8 cellular contexts compared by ENCODE assay signal in the genomic region with DNA sequence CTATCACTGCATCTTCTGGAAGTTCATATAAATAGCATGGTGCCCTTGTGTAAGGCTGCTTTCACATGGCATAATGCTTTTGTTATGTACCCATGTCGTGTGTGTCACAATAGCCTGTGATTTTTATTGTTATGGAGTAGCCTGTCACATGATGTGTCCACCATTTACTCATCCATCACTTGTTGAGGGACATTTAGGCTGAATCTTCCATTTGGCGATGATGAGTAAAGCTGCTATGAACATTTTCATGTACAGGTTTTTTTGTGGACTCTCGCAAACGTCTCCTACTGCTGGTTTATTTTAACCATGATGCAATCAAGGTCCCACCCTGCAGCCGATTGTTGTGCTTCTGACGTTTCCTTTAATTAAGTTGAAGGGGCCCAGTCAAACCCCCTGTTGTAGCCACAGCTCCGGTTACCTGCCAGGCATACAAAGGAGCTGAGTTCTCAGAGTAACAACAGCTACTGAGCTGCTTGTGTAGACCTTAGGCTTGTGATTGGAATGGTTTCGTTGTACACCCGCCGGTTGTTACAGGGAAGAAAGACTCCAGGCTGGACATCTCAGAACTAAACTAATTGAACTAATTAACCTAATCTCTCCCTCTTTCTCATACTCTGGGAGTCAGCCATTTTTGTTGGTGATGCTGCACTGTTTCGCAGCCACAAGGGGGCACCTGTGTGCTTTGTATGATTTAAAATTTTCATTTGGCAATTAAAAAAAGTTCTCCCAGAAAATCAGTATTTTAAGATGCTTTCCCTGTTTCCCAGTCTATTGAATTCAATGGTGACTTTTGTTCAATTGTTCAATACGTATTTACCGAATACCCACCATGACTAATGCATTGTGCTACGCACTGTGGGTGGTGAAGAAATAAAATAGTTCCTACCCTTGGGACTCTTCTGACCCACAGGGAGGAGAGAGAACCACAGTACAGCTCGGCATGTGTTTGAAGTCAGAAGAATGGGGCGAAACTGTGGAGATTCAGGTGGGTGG.
A peak's percentile ranks its signal among the peaks of the same experiment; 100 is the strongest.
DNase-seq lines count a peak whose midpoint lies in the region; ATAC-seq and TF ChIP-seq lines count a peak whose summit lies in the region.

No MANE protein-coding gene starts in this region.

- H3K9me3 Mint-ChIP-seq in CD4-positive, CD25-positive, alpha-beta regulatory T cell = peaks cover 0 to 2% (median 0%) of the 10 kb centered on the region in 7 donors
- no peaks in the 10 kb centered on the region for H3K9me3 Mint-ChIP-seq in HFFc6
- no peaks in the 10 kb centered on the region for H3K9me3 Mint-ChIP-seq in activated naive CD4-positive, alpha-beta T cell treated with anti-CD3 and anti-CD28 coated beads, Interleukin-2, amount 50 U/mL, for 24 hours

- H3K27ac Mint-ChIP-seq in CD4-positive, CD25-positive, alpha-beta regulatory T cell = peak overlapping the region in 1 of 3 donors; percentile 37
- no peak overlapping the region for H3K27ac Mint-ChIP-seq in HFFc6
- H3K27ac Mint-ChIP-seq in activated naive CD4-positive, alpha-beta T cell treated with anti-CD3 and anti-CD28 coated beads, Interleukin-2, amount 50 U/mL, for 24 hours = peak overlapping the region; percentile 37

- no peaks in the 10 kb centered on the region for H3K4me1 ChIP-seq in CD4-positive, CD25-positive, alpha-beta regulatory T cell (ENCODE audit: control insufficient read depth, insufficient read depth, low read length, poor library complexity, severe bottlenecking)
- H3K4me1 ChIP-seq in Panc1 (ENCODE audit: control insufficient read depth, insufficient read depth, low read length) = peaks cover 4% of the 10 kb centered on the region

- in situ Hi-C loops in Panc1 (cut with HindIII; ENCODE audit: low pct_unique_long_range_greater_than_20kb, low sequenced_read_pairs) = no loop called here

- CTCF ChIA-PET in Panc1 (lab: Charles Lee) = interaction anchor here (0.7 kb wide), 2 partner anchors 20 to 323 kb away, joined by 5 read pairs; no protein-coding TSS in a partner anchor

- no peaks in the 10 kb centered on the region for H3K36me3 ChIP-seq in CD4-positive, CD25-positive, alpha-beta regulatory T cell (ENCODE audit: control insufficient read depth, insufficient read depth, low read length)
- no peaks in the 10 kb centered on the region for H3K36me3 ChIP-seq in Panc1 (ENCODE audit: control insufficient read depth, insufficient read depth, low read length)

- H3K9me3 ChIP-seq in CD4-positive, CD25-positive, alpha-beta regulatory T cell (ENCODE audit: control insufficient read depth in 2 of 2, low read length in 2 of 2) = no peaks in the 10 kb centered on the region
- H3K9me3 ChIP-seq in Panc1 (ENCODE audit: control insufficient read depth, insufficient read depth, low read depth, low read length) = no peaks in the 10 kb centered on the region

- H3K4me3 Mint-ChIP-seq in CD4-positive, CD25-positive, alpha-beta regulatory T cell = no peak overlapping the region
- no peak overlapping the region for H3K4me3 Mint-ChIP-seq in HFFc6
- H3K4me3 Mint-ChIP-seq in activated naive CD4-positive, alpha-beta T cell treated with anti-CD3 and anti-CD28 coated beads, Interleukin-2, amount 50 U/mL, for 24 hours = no peak overlapping the region

- H3K27ac ChIP-seq in CD4-positive, CD25-positive, alpha-beta regulatory T cell (ENCODE audit: insufficient read depth, low read length, poor library complexity, severe bottlenecking) = no peak overlapping the region
- peak overlapping the region; percentile 60 for H3K27ac ChIP-seq in Panc1 (ENCODE audit: low read length)

- peaks cover 3% of the 10 kb centered on the region for H3K36me3 Mint-ChIP-seq in CD4-positive, CD25-positive, alpha-beta regulatory T cell
- H3K36me3 Mint-ChIP-seq in HFFc6 (ENCODE audit: low read depth) = no peaks in the 10 kb centered on the region
- no peaks in the 10 kb centered on the region for H3K36me3 Mint-ChIP-seq in activated naive CD4-positive, alpha-beta T cell treated with anti-CD3 and anti-CD28 coated beads, Interleukin-2, amount 50 U/mL, for 24 hours

- intact Hi-C loops in Panc1 (cut with micrococcal nuclease; ENCODE audit: unreplicated experiment) (loop anchor here (2.0 to 5.0 kb wide), 2 partner anchors 284 to 736 kb away; no protein-coding TSS in a partner anchor), left cardiac atrium (cut with DNase I) (loop anchor here (1.0 to 5.0 kb wide), 3 partner anchors 286 to 735 kb away; no protein-coding TSS in a partner anchor)

- peak; percentile 97 for TF ChIP-seq CTCF in HFFc6 (IDR thresholded peaks at IDR 0.05)
- TF ChIP-seq CTCF in Panc1 (IDR thresholded peaks at IDR 0.05) = peak; percentile 90
- TF ChIP-seq CTCF in retinal pigment epithelial cell (conservative IDR thresholded peaks at IDR 0.05; ENCODE audit: low read depth, low read length) = peak; percentile 88

- POLR2A ChIA-PET in Panc1 (lab: Charles Lee) = no interaction called here

- no peaks in the 10 kb centered on the region for H3K27me3 ChIP-seq in CD4-positive, CD25-positive, alpha-beta regulatory T cell (ENCODE audit: control insufficient read depth, insufficient read depth, low read length)
- no peaks in the 10 kb centered on the region for H3K27me3 ChIP-seq in Panc1 (ENCODE audit: control insufficient read depth, insufficient read depth, low read length)

- H3K4me3 ChIP-seq in CD4-positive, CD25-positive, alpha-beta regulatory T cell (ENCODE audit: low read depth, low read length) = no peak overlapping the region
- H3K4me3 ChIP-seq in Panc1 (ENCODE audit: low read depth in 2 of 2, low read length in 2 of 2) (no peak overlapping the region), retinal pigment epithelial cell (ENCODE audit: low read length) (no peak overlapping the region)

- peak; percentile 7 to 47 (median 41) for DNase-seq in CD4-positive, CD25-positive, alpha-beta regulatory T cell
- DNase-seq in HFFc6 (peak; percentile 33), Panc1 (ENCODE audit: low read depth, low spot score) (peak; percentile 24), left cardiac atrium (peak; percentile 43), retinal pigment epithelial cell (ENCODE audit: low read depth) (no peak), mesenteric fat pad (ENCODE audit: low spot score) (no peak)

- H3K4me1 Mint-ChIP-seq in CD4-positive, CD25-positive, alpha-beta regulatory T cell = no peaks in the 10 kb centered on the region
- peaks cover 34% of the 10 kb centered on the region for H3K4me1 Mint-ChIP-seq in HFFc6 (ENCODE audit: low read depth)
- H3K4me1 Mint-ChIP-seq in activated naive CD4-positive, alpha-beta T cell treated with anti-CD3 and anti-CD28 coated beads, Interleukin-2, amount 50 U/mL, for 24 hours = no peaks in the 10 kb centered on the region

- BruUV-seq in Panc1 (replicated peaks; lab: Mats Ljungman, UMichigan) = no TSS peak

- peaks cover 10% of the 10 kb centered on the region for H3K27me3 Mint-ChIP-seq in CD4-positive, CD25-positive, alpha-beta regulatory T cell
- no peaks in the 10 kb centered on the region for H3K27me3 Mint-ChIP-seq in HFFc6 (ENCODE audit: insufficient read depth)
- H3K27me3 Mint-ChIP-seq in activated naive CD4-positive, alpha-beta T cell treated with anti-CD3 and anti-CD28 coated beads, Interleukin-2, amount 50 U/mL, for 24 hours = peaks cover 1% of the 10 kb centered on the region

- no peak for ATAC-seq in CD4-positive, CD25-positive, alpha-beta regulatory T cell (ENCODE audit: low read depth in 2 of 2)
- peak; percentile 79 for ATAC-seq in Panc1
- ATAC-seq in left cardiac atrium = peak; percentile 38 to 56
- no peak for ATAC-seq in HG03025 (IDR thresholded peaks at IDR 0.05; ENCODE audit: low FRiP score, unreplicated experiment)

Comparison
In these comparisons a context has a peak if more than half of its experiments do, and no peak if none do; other contexts are left out.
1. ATAC-seq: peak in Panc1 (single experiment) and left cardiac atrium (2 of 2); none in CD4-positive, CD25-positive, alpha-beta regulatory T cell (0 of 2) and HG03025 (single experiment).
2. DNase-seq: peak in CD4-positive, CD25-positive, alpha-beta regulatory T cell (3 of 3), HFFc6 (single experiment), Panc1 (single experiment) and left cardiac atrium (single experiment); none in retinal pigment epithelial cell (single experiment) and mesenteric fat pad (single experiment).
3. Peak in every context shown above with its lines, with median percentiles within 50 percentile points of each other: CTCF ChIP-seq.